ENCODE assay signal across 8 cellular contexts in genomic region chr3:40524571-40525285, GRCh38. TPM values are rescaled to one million over a fixed set of nuclear protein-coding genes. Genes with fewer than 3 reads are reported as not detected.
DNase-seq lines count a peak whose midpoint lies in the region; ATAC-seq and TF ChIP-seq lines count a peak whose summit lies in the region.

ZNF621 (plus strand) TSS chr3:40524960; CDS start chr3:40525841, 881 bp downstream.

- peak within 1 kb of the TSS; percentile 89 for H3K9ac ChIP-seq in BLaER1

- peak within 1 kb of the TSS; percentile 96 for H3K4me2 ChIP-seq in BLaER1

- H3K4me3 ChIP-seq in BLaER1 (peak within 1 kb of the TSS; percentile 90), right lobe of liver (peak within 1 kb of the TSS; percentile 63 to 86 (median 68))

- peak within 1 kb of the TSS; percentile 88 for H3K27ac ChIP-seq in BLaER1
- peak within 1 kb of the TSS; percentile 56 to 69 (median 65) for H3K27ac ChIP-seq in right lobe of liver

- peaks cover 19% of the 10 kb centered on the region for H3K4me1 ChIP-seq in BLaER1
- no peaks in the 10 kb centered on the region for H3K4me1 ChIP-seq in right lobe of liver

- TF ChIP-seq POLR2A in right lobe of liver (IDR thresholded peaks at IDR 0.05), result peak; percentile 93

- WGBS in right lobe of liver (ENCODE audit: insufficient coverage, low coverage, low lambda C conversion rate, missing lambda C conversion rate), result 0% methylated on average over 2 of the region's 59 CpGs

- no peaks in the 10 kb centered on the region for H3K9me3 ChIP-seq in BLaER1
- H3K9me3 ChIP-seq in right lobe of liver, result no peaks in the 10 kb centered on the region

- peak; percentile 99 for ATAC-seq in GM19043 (IDR thresholded peaks at IDR 0.05; ENCODE audit: low read depth, unreplicated experiment)
- ATAC-seq in HG03354 (IDR thresholded peaks at IDR 0.05; ENCODE audit: poor library complexity, severe bottlenecking, unreplicated experiment), result peak; percentile 99
- peak; percentile 99 to 100 (median 100) for ATAC-seq in right lobe of liver

- no peaks in the 10 kb centered on the region for H3K27me3 ChIP-seq in BLaER1
- H3K27me3 ChIP-seq in right lobe of liver, result no peaks in the 10 kb centered on the region

- H4K20me1 ChIP-seq in BLaER1, result no peaks in the 10 kb centered on the region

- H3K36me3 ChIP-seq in BLaER1 (peaks cover 26% of the 10 kb centered on the region), right lobe of liver (peaks cover 0 to 12% (median 2%) of the 10 kb centered on the region in 4 donors)

- intact Hi-C loops in right lobe of liver (cut with DNase I), result no loop called here

- DNase-seq in NCI-H526 treated with DMSO at 0.1 percent for 48 hours (lab: John Stamatoyannopoulos, UW), result peak; percentile 64
- peak; percentile 66 to 67 for DNase-seq in activated CD4-positive, alpha-beta T cell treated with anti-CD3 and anti-CD28 coated beads, Interleukin-2, amount 50 U/mL, for 4 hours
- DNase-seq in dermis blood vessel endothelial cell, result peak; percentile 91
- DNase-seq in right lobe of liver, result peak; percentile 93 to 94 (median 94)
- peak; percentile 76 to 82 for DNase-seq in stimulated activated CD4-positive, alpha-beta T cell treated with anti-CD3 and anti-CD28 coated beads, Interleukin-4, amount 100 ng/mL, for 4 hours

- peak in 2 of 4 donors; percentile 10 to 16 for TF ChIP-seq CTCF in right lobe of liver (IDR thresholded peaks at IDR 0.05)

RNA-seq across cellular contexts. Expression of gene ZNF621, which starts in this region (rescaled TPM):
- total RNA-seq in dermis blood vessel endothelial cell, result 11.9 and 13.7 TPM in 2 replicates
- total RNA-seq in right lobe of liver, result 10 to 100 TPM in 1 of 6 experiments, 1 to 10 TPM in 5; 4.9 to 11.1 (median 7.8) TPM

Comparison
In these comparisons a context has a peak if more than half of its experiments do, and no peak if none do; other contexts are left out.
1. Peak in every context shown above with its lines: DNase-seq, ATAC-seq, H3K4me3 ChIP-seq and H3K27ac ChIP-seq.